In genomic region chr16:24983521-24983920, GRCh38 we compare ENCODE assay signal across 11 cellular contexts. TPM values are rescaled to one million over a fixed set of nuclear protein-coding genes. Genes with fewer than 3 reads are reported as not detected.
DNase-seq lines count a peak whose midpoint lies in the region; ATAC-seq, FAIRE-seq and TF ChIP-seq lines count a peak whose summit lies in the region.
"Had no signal": no experiment of that assay in that cellular context is flagged by ENCODE, and none has a peak within 500 bp of the region (broad histone marks: within the 10 kb centered on the region; RNA-seq: fewer than 3 reads in every experiment).

No MANE protein-coding gene starts in this region.

- H3K27ac ChIP-seq in cingulate gyrus (ENCODE audit: low read depth, low read length): peak overlapping the region; percentile 57
- H3K27ac ChIP-seq in mesodermal cell (ENCODE audit: low read depth, low read length, severe bottlenecking): peak overlapping the region; percentile 11
- peak overlapping the region; percentile 68 to 78 for H3K27ac ChIP-seq in tibial artery

- FAIRE-seq in D721Med (lab: Jason Lieb, UNC): no peak
- FAIRE-seq: GM18507, TTC549 had no signal

- peaks cover 2 to 9% of the 10 kb centered on the region in 2 donors for H3K36me3 Mint-ChIP-seq in activated T-cell treated with anti-CD3 and anti-CD28 coated beads, Interleukin-2, amount 50 U/mL, for 72 hours (ENCODE audit: insufficient read depth in 2 of 2)

- H3K4me1 ChIP-seq in mesodermal cell (ENCODE audit: control insufficient read depth, insufficient read depth, low read length, poor library complexity, severe bottlenecking) (peaks cover 53% of the 10 kb centered on the region), tibial artery (peaks cover 0 to 91% (median 61%) of the 10 kb centered on the region in 4 donors)

- TF ChIP-seq CTCF in tibial artery (IDR thresholded peaks at IDR 0.05) (no peak), D721Med (IDR thresholded peaks at IDR 0.05; ENCODE audit: insufficient read depth, missing control alignments) (no peak)

- WGBS in mesodermal cell (ENCODE audit: insufficient coverage in 2 of 2), 2 experiments: 80 to 93% methylated on average over 4 to 7 of the region's 7 CpGs

- H3K9me3 Mint-ChIP-seq in activated T-cell treated with anti-CD3 and anti-CD28 coated beads, Interleukin-2, amount 50 U/mL, for 72 hours: peaks cover 0 to 2% of the 10 kb centered on the region in 2 donors

- peaks cover 59% of the 10 kb centered on the region for H3K4me1 Mint-ChIP-seq in activated T-cell treated with anti-CD3 and anti-CD28 coated beads, Interleukin-2, amount 50 U/mL, for 72 hours (ENCODE audit: low read depth)

- H3K9me3 ChIP-seq in mesodermal cell (ENCODE audit: control insufficient read depth, low read length) (no peaks in the 10 kb centered on the region), tibial artery (no peaks in the 10 kb centered on the region)

- no peak for DNase-seq in activated T-cell treated with anti-CD3 and anti-CD28 coated beads, Interleukin-2, amount 50 U/mL, for 72 hours
- no peak for DNase-seq in activated T-cell treated with anti-CD3 and anti-CD28 coated beads, Interleukin-2, amount 50 U/mL, for 1 hour
- DNase-seq in tibial artery (no peak), D721Med (ENCODE audit: insufficient read length, low spot score) (no peak), DMS 273 treated with DMSO at 0.1 percent for 48 hours (lab: John Stamatoyannopoulos, UW) (no peak), hepatic stellate cell (ENCODE audit: low spot score) (no peak)
- DNase-seq: stimulated activated naive CD4-positive, alpha-beta T cell had no signal

- no peak overlapping the region for H3K4me3 ChIP-seq in mesodermal cell (ENCODE audit: extremely low read depth, insufficient read depth, low read length, poor library complexity, severe bottlenecking)
- no peak overlapping the region for H3K4me3 ChIP-seq in tibial artery

- H3K36me3 ChIP-seq in mesodermal cell (ENCODE audit: control insufficient read depth, insufficient read depth, low read length) (no peaks in the 10 kb centered on the region), tibial artery (no peaks in the 10 kb centered on the region)

- no peak for ATAC-seq in activated T-cell treated with anti-CD3 and anti-CD28 coated beads, Interleukin-2, amount 50 U/mL, for 72 hours (replicated peaks in 1 of 2)

- H3K27me3 ChIP-seq in tibial artery: no peaks in the 10 kb centered on the region

- H3K27ac Mint-ChIP-seq in activated T-cell treated with anti-CD3 and anti-CD28 coated beads, Interleukin-2, amount 50 U/mL, for 72 hours: peak overlapping the region; percentile 79

- H3K27me3 Mint-ChIP-seq in activated T-cell treated with anti-CD3 and anti-CD28 coated beads, Interleukin-2, amount 50 U/mL, for 72 hours (ENCODE audit: low read depth): no peaks in the 10 kb centered on the region

- intact Hi-C loops in tibial artery (cut with DNase I; ENCODE audit: low total_unique reads): loop anchor here (5.0 kb wide), 1 partner anchor 49 kb away; no protein-coding TSS in a partner anchor

- H3K4me3 Mint-ChIP-seq in activated T-cell treated with anti-CD3 and anti-CD28 coated beads, Interleukin-2, amount 50 U/mL, for 72 hours: no peak overlapping the region

RNA-seq across cellular contexts. Expression of gene ARHGAP17, which starts 31.6 kb away (rescaled TPM):
- total RNA-seq in activated T-cell treated with anti-CD3 and anti-CD28 coated beads, Interleukin-2, amount 50 U/mL, for 72 hours: 10 to 100 TPM; 66.8 to 70.9 TPM
- polyA plus RNA-seq in mesodermal cell (2013, experiment 1 of 2): 56.0 TPM
- 50.6 TPM for polyA plus RNA-seq in mesodermal cell (2013, experiment 2 of 2)

Comparison
In these comparisons a context has a peak if more than half of its experiments do, and no peak if none do; other contexts are left out.
1. H3K27ac ChIP-seq: peak in every context shown above with its lines; median percentile 73 in tibial artery; 57 in cingulate gyrus; 11 in mesodermal cell.